ENCODE assay signal across 26 cellular contexts in genomic region chrX:30804462-30804861, GRCh38.
"Had no signal": no experiment of that assay in that cellular context is flagged by ENCODE, and none has a peak within 500 bp of the region (broad histone marks: within the 10 kb centered on the region; RNA-seq: fewer than 3 reads in every experiment).

No MANE protein-coding gene starts in this region.

- H3K4me1 ChIP-seq: left lung, lower lobe of right lung, pancreas, psoas muscle, right atrium auricular region, right lobe of liver, stomach, testis, thyroid gland, transverse colon, upper lobe of right lung had no signal

- H3K27me3 ChIP-seq: left lung, pancreas, right atrium auricular region, right lobe of liver, stomach, testis, thyroid gland, transverse colon, upper lobe of right lung had no signal

- DNase-seq: hippocampal formation; kidney; left colon; left lung; lower lobe of right lung; mesendoderm; naive thymus-derived CD4-positive, alpha-beta T cell; nucleus accumbens; pancreas; psoas muscle; right lobe of liver; stimulated activated CD4-positive, alpha-beta T cell treated with anti-CD3 and anti-CD28 coated beads, Interleukin-12 subunit alpha, Interleukin-12 subunit beta, amount 100 ng/mL, for 4 hours; stimulated activated CD4-positive, alpha-beta T cell treated with anti-CD3 and anti-CD28 coated beads, Interleukin-15, amount 100 ng/mL, for 24 hours; stimulated activated CD4-positive, alpha-beta T cell treated with anti-CD3 and anti-CD28 coated beads, Interleukin-2, amount 100 ng/mL, for 24 hours; stimulated activated CD4-positive, alpha-beta T cell treated with anti-CD3 and anti-CD28 coated beads, Interleukin-4, amount 100 ng/mL, for 1 hour; stimulated activated naive B cell treated with anti-CD40 and anti-IgM and Interleukin-4, amounts not matched to agents 10 μg/mL and 1 μg/mL and 100 μg/mL, for 72 hours; stimulated activated naive CD8-positive, alpha-beta T cell treated with anti-CD3 and anti-CD28 coated beads, Interleukin-15, Interleukin-2, amounts not matched to agents 100 U/mL and 50 U/mL, for 24 hours; testis; thyroid gland; transverse colon; upper lobe of right lung had no signal

- H3K4me2 ChIP-seq: smooth muscle cell had no signal

- ATAC-seq: left colon; left lung; lower lobe of right lung; naive thymus-derived CD4-positive, alpha-beta T cell; natural killer cell treated with Interleukin-12 subunit alpha and Interleukin-12 subunit beta and Interleukin-15 and Interleukin-18, amount 100 ng/mL, for 72 hours; pancreas; psoas muscle; right lobe of liver; stimulated activated naive B cell treated with anti-CD40 and anti-IgM and Interleukin-4, amounts not matched to agents 10 μg/mL and 1 μg/mL and 100 μg/mL, for 72 hours; stimulated activated naive CD8-positive, alpha-beta T cell treated with anti-CD3 and anti-CD28 coated beads, Interleukin-15, Interleukin-2, amounts not matched to agents 100 U/mL and 50 U/mL, for 24 hours; upper lobe of right lung had no signal

- H3K27ac ChIP-seq: left lung, lower lobe of right lung, pancreas, psoas muscle, right atrium auricular region, right lobe of liver, stomach, testis, thyroid gland, transverse colon, upper lobe of right lung had no signal

- H3K9me3 ChIP-seq: left lung, lower lobe of right lung, pancreas, psoas muscle, right atrium auricular region, right lobe of liver, stomach, testis, thyroid gland, transverse colon, upper lobe of right lung had no signal

- FAIRE-seq: kidney, pancreas, urothelium cell line had no signal

- H3K4me3 ChIP-seq: left lung, lower lobe of right lung, pancreas, psoas muscle, right atrium auricular region, right lobe of liver, smooth muscle cell, stomach, testis, thyroid gland, transverse colon, upper lobe of right lung had no signal

- H3K36me3 ChIP-seq: left lung, lower lobe of right lung, pancreas, right atrium auricular region, right lobe of liver, stomach, thyroid gland, transverse colon, upper lobe of right lung had no signal
